ENCODE assay signal across 11 cellular contexts in the genomic region with DNA sequence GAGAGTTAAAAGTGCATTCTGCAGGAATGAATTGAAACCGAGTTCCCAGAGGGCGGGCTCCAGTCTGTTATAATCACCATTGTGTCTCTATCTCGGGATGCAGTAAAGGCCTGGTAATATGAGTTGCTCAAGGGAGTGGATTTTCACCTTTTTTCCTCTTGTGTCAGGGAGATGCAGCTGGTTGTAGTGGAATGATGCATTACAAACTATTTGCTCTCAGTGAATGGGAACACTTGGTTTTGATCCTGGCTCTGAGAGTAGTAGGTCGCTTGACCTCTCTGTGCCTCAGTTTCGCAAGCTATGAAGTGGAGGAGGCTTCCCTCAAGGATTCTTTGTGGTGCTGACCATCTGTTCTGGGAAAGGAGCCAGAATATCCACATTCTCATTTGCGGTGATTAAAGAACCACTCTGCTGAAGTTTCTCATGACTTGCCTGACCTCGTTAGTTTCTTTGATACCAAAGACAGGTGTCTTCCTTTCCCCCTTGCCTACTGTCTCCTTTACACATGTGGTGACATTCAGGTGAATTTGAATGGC.
DNase-seq lines count a peak whose midpoint lies in the region; ATAC-seq and TF ChIP-seq lines count a peak whose summit lies in the region.
"Had no signal": no experiment of that assay in that cellular context is flagged by ENCODE, and none has a peak within 500 bp of the region (broad histone marks: within the 10 kb centered on the region; RNA-seq: fewer than 3 reads in every experiment).

No MANE protein-coding gene starts in this region.

- H3K9me3 ChIP-seq in SK-N-SH: no peaks in the 10 kb centered on the region
- H3K9me3 ChIP-seq: BE2C had no signal

- H4K20me1 ChIP-seq in SK-N-SH (ENCODE audit: insufficient read depth): no peaks in the 10 kb centered on the region

- no peak overlapping the region for H2AFZ ChIP-seq in SK-N-SH (ENCODE audit: low read depth)

- peaks cover 3 to 14% of the 10 kb centered on the region in 2 experiments; a peak in 2 of 4 replicates for H3K4me1 ChIP-seq in SK-N-SH (ENCODE audit: control insufficient read depth in 1 of 2, insufficient read depth in 2 of 2, low read depth in 1 of 2, low read length in 1 of 2)
- H3K4me1 ChIP-seq: BE2C had no signal

- TF ChIP-seq EP300 in SK-N-SH (IDR thresholded peaks at IDR 0.05; ENCODE audit: borderline replicate concordance in 1 of 2, low read depth in 1 of 2, low read length in 1 of 2): no peak

- no peaks in the 10 kb centered on the region for H3K36me3 ChIP-seq in SK-N-SH (replicated peaks in 1 of 2; ENCODE audit: control insufficient read depth in 1 of 2, insufficient read depth in 2 of 2, low read length in 1 of 2)
- H3K36me3 ChIP-seq: BE2C had no signal

- H3F3A ChIP-seq in SK-N-SH (replicated peaks; ENCODE audit: insufficient read depth): no peaks in the 10 kb centered on the region

- H3K79me2 ChIP-seq in SK-N-SH (ENCODE audit: insufficient read depth): no peaks in the 10 kb centered on the region

- TF ChIP-seq RAD21 in SK-N-SH (IDR thresholded peaks at IDR 0.05; ENCODE audit: low read length): no peak

- TF ChIP-seq CTCF in SK-N-SH (IDR thresholded peaks at IDR 0.05): no peak
- no peak for TF ChIP-seq CTCF in foreskin fibroblast (IDR thresholded peaks at IDR 0.05; ENCODE audit: low read depth, low read length)

- H3K9me2 ChIP-seq in SK-N-SH: no peaks in the 10 kb centered on the region

- no peak for ATAC-seq in SK-N-SH treated with all-trans-retinoic acid at 6 μM for 48 hours
- ATAC-seq in HG02588 (IDR thresholded peaks at IDR 0.05; ENCODE audit: unreplicated experiment): no peak
- ATAC-seq: right cardiac atrium had no signal

- in situ Hi-C loops in SK-MEL-5 (cut with HindIII; ENCODE audit: low pct_unique_long_range_greater_than_20kb, low sequenced_read_pairs): no loop called here

- no peak overlapping the region for H3K4me2 ChIP-seq in SK-N-SH

- H3K4me3 ChIP-seq in SK-N-SH (ENCODE audit: low read depth in 2 of 2, low read length in 1 of 2): no peak overlapping the region
- no peak overlapping the region for H3K4me3 ChIP-seq in foreskin fibroblast (ENCODE audit: low read depth in 1 of 2, low read length in 2 of 2)

- WGBS in SK-N-SH (ENCODE audit: low lambda C conversion rate): 79% methylated on average over 7 of the region's 7 CpGs

- H3K9ac ChIP-seq in SK-N-SH: no peak overlapping the region

- CTCF ChIA-PET in SK-N-SH (lab: Yijun Ruan, JAX): interaction anchor here (1.3 to 6.1 kb wide), 2 partner anchors 16 to 25 kb away, joined by 3 to 81 read pairs; no protein-coding TSS in a partner anchor

- POLR2A ChIA-PET in SK-N-SH (lab: Yijun Ruan, JAX): no interaction called here

- DNase-seq in SK-N-SH: no peak
- DNase-seq in SK-MEL-5 (ENCODE audit: low read depth, low spot score): peak; percentile 65
- DNase-seq in foreskin fibroblast: peak; percentile 94 to 96
- peak; percentile 72 for DNase-seq in stromal cell of bone marrow (ENCODE audit: low read depth)
- DNase-seq in hippocampal formation (lab: John Stamatoyannopoulos, UW): no peak
- no peak for DNase-seq in activated CD8-positive, alpha-beta memory T cell treated with anti-CD3 and anti-CD28 coated beads for 24 hours
- DNase-seq: activated CD8-positive, alpha-beta memory T cell treated with anti-CD3 and anti-CD28 coated beads, Interleukin-2, amount 50 U/mL, for 48 hours; BE2C; right cardiac atrium had no signal

- no peak overlapping the region for H3K27ac ChIP-seq in SK-N-SH (ENCODE audit: low read depth in 2 of 2, low read length in 1 of 2)

- H3K27me3 ChIP-seq in SK-N-SH (ENCODE audit: insufficient read depth): no peaks in the 10 kb centered on the region
- H3K27me3 ChIP-seq: BE2C had no signal

TF ChIP-seq in SK-N-SH, 30 proteins besides CTCF, POLR2A, EP300 and RAD21:
- TF ChIP-seq TCF12 (IDR thresholded peaks at IDR 0.05) (peak; percentile 36; the same call in 1 of the 2 replicates), NFIC (IDR thresholded peaks at IDR 0.05; ENCODE audit: borderline replicate concordance) (peak; percentile 25; the same call in 1 of the 2 replicates)
- TF ChIP-seq, protein P1, sequence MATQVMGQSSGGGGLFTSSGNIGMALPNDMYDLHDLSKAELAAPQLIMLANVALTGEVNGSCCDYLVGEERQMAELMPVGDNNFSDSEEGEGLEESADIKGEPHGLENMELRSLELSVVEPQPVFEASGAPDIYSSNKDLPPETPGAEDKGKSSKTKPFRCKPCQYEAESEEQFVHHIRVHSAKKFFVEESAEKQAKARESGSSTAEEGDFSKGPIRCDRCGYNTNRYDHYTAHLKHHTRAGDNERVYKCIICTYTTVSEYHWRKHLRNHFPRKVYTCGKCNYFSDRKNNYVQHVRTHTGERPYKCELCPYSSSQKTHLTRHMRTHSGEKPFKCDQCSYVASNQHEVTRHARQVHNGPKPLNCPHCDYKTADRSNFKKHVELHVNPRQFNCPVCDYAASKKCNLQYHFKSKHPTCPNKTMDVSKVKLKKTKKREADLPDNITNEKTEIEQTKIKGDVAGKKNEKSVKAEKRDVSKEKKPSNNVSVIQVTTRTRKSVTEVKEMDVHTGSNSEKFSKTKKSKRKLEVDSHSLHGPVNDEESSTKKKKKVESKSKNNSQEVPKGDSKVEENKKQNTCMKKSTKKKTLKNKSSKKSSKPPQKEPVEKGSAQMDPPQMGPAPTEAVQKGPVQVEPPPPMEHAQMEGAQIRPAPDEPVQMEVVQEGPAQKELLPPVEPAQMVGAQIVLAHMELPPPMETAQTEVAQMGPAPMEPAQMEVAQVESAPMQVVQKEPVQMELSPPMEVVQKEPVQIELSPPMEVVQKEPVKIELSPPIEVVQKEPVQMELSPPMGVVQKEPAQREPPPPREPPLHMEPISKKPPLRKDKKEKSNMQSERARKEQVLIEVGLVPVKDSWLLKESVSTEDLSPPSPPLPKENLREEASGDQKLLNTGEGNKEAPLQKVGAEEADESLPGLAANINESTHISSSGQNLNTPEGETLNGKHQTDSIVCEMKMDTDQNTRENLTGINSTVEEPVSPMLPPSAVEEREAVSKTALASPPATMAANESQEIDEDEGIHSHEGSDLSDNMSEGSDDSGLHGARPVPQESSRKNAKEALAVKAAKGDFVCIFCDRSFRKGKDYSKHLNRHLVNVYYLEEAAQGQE (IDR thresholded peaks at IDR 0.05; ENCODE audit: low read depth, low read length): no peak

TF ChIP-seq in SK-N-SH treated with all-trans-retinoic acid at 6 μM for 48 hours, 23 proteins besides CTCF, POLR2A, EP300 and RAD21 (continues in another document):
- TF ChIP-seq, protein P2, sequence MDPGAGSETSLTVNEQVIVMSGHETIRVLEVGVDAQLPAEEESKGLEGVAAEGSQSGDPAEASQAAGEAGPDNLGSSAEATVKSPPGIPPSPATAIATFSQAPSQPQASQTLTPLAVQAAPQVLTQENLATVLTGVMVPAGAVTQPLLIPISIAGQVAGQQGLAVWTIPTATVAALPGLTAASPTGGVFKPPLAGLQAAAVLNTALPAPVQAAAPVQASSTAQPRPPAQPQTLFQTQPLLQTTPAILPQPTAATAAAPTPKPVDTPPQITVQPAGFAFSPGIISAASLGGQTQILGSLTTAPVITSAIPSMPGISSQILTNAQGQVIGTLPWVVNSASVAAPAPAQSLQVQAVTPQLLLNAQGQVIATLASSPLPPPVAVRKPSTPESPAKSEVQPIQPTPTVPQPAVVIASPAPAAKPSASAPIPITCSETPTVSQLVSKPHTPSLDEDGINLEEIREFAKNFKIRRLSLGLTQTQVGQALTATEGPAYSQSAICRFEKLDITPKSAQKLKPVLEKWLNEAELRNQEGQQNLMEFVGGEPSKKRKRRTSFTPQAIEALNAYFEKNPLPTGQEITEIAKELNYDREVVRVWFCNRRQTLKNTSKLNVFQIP (CRISPR knock-in tag; IDR thresholded peaks at IDR 0.05; ENCODE audit: borderline replicate concordance, low read depth): no peak
- no peak for TF ChIP-seq ISL1 (CRISPR knock-in tag; IDR thresholded peaks at IDR 0.05)
- TF ChIP-seq, protein P3, sequence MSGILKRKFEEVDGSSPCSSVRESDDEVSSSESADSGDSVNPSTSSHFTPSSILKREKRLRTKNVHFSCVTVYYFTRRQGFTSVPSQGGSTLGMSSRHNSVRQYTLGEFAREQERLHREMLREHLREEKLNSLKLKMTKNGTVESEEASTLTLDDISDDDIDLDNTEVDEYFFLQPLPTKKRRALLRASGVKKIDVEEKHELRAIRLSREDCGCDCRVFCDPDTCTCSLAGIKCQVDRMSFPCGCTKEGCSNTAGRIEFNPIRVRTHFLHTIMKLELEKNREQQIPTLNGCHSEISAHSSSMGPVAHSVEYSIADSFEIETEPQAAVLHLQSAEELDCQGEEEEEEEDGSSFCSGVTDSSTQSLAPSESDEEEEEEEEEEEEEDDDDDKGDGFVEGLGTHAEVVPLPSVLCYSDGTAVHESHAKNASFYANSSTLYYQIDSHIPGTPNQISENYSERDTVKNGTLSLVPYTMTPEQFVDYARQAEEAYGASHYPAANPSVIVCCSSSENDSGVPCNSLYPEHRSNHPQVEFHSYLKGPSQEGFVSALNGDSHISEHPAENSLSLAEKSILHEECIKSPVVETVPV (CRISPR knock-in tag; IDR thresholded peaks at IDR 0.05): no peak
- TF ChIP-seq ZNF8 (CRISPR knock-in tag; IDR thresholded peaks at IDR 0.05): no peak
- no peak for TF ChIP-seq ZNF70 (CRISPR knock-in tag; IDR thresholded peaks at IDR 0.05)
- no peak for TF ChIP-seq TCF4 (CRISPR knock-in tag; IDR thresholded peaks at IDR 0.05; ENCODE audit: borderline replicate concordance)
- no peak for TF ChIP-seq GLIS3 (CRISPR knock-in tag; IDR thresholded peaks at IDR 0.05)
- TF ChIP-seq, protein P4, sequence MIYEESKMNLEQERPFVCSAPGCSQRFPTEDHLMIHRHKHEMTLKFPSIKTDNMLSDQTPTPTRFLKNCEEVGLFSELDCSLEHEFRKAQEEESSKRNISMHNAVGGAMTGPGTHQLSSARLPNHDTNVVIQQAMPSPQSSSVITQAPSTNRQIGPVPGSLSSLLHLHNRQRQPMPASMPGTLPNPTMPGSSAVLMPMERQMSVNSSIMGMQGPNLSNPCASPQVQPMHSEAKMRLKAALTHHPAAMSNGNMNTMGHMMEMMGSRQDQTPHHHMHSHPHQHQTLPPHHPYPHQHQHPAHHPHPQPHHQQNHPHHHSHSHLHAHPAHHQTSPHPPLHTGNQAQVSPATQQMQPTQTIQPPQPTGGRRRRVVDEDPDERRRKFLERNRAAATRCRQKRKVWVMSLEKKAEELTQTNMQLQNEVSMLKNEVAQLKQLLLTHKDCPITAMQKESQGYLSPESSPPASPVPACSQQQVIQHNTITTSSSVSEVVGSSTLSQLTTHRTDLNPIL (CRISPR knock-in tag; IDR thresholded peaks at IDR 0.05; ENCODE audit: low read depth): no peak
- TF ChIP-seq TOX (CRISPR knock-in tag; IDR thresholded peaks at IDR 0.05; ENCODE audit: borderline replicate concordance): no peak

Comparison
In these comparisons a context has a peak if more than half of its experiments do, and no peak if none do; other contexts are left out.
1. DNase-seq: peak in SK-MEL-5 (single experiment), foreskin fibroblast (2 of 2) and stromal cell of bone marrow (single experiment); none in SK-N-SH (single experiment), hippocampal formation (0 of 2) and activated CD8-positive, alpha-beta memory T cell treated with anti-CD3 and anti-CD28 coated beads for 24 hours (single experiment).